ENCODE assay signal across 8 cellular contexts in genomic region chr1:85707267-85707989, GRCh38. TPM values are rescaled to one million over a fixed set of nuclear protein-coding genes. Genes with fewer than 3 reads are reported as not detected.
DNase-seq lines count a peak whose midpoint lies in the region; ATAC-seq and TF ChIP-seq lines count a peak whose summit lies in the region.

No MANE protein-coding gene starts in this region.

- peak; percentile 20 for ATAC-seq in GM18870 (IDR thresholded peaks at IDR 0.05; ENCODE audit: unreplicated experiment)
- peak; percentile 29 for ATAC-seq in HG03064 (IDR thresholded peaks at IDR 0.05; ENCODE audit: low read depth, unreplicated experiment)

- no peak for TF ChIP-seq CTCF in astrocyte of the cerebellum (IDR thresholded peaks at IDR 0.05; ENCODE audit: low read depth, low read length, missing control alignments)

- no peaks in the 10 kb centered on the region for H3K27me3 ChIP-seq in mononuclear cell (ENCODE audit: insufficient read depth, low read length)

- DNase-seq in astrocyte of the cerebellum (ENCODE audit: low read depth), result no peak
- DNase-seq in NCI-H774 (lab: John Stamatoyannopoulos, UW), result no peak
- no peak for DNase-seq in head of caudate nucleus
- DNase-seq in COLO668 (lab: John Stamatoyannopoulos, UW; ENCODE audit: unreplicated experiment), result no peak
- DNase-seq in dedifferentiated amniotic fluid mesenchymal stem cell (ENCODE audit: extremely low spot score), result no peak

- peaks cover 18% of the 10 kb centered on the region for H3K4me1 ChIP-seq in mononuclear cell (ENCODE audit: insufficient read depth, low read length)

- H3K9me3 ChIP-seq in mononuclear cell (ENCODE audit: low read depth, low read length), result no peaks in the 10 kb centered on the region

- intact Hi-C loops in head of caudate nucleus (cut with DNase I), result no loop called here

- H3K4me3 ChIP-seq in astrocyte of the cerebellum (ENCODE audit: low read depth, low read length), result peak overlapping the region; percentile 87
- peak overlapping the region; percentile 77 for H3K4me3 ChIP-seq in mononuclear cell (ENCODE audit: low read length)

- in situ Hi-C loops in astrocyte of the cerebellum (cut with HindIII; ENCODE audit: low sequenced_read_pairs), result loop anchor here (10.0 kb wide), 1 partner anchor 393 kb away; no protein-coding TSS in a partner anchor

RNA-seq across cellular contexts. Expression of gene ZNHIT6, which starts 0.8 kb away (rescaled TPM):
- total RNA-seq in mononuclear cell, result 8.6 TPM
